In the genomic region with DNA sequence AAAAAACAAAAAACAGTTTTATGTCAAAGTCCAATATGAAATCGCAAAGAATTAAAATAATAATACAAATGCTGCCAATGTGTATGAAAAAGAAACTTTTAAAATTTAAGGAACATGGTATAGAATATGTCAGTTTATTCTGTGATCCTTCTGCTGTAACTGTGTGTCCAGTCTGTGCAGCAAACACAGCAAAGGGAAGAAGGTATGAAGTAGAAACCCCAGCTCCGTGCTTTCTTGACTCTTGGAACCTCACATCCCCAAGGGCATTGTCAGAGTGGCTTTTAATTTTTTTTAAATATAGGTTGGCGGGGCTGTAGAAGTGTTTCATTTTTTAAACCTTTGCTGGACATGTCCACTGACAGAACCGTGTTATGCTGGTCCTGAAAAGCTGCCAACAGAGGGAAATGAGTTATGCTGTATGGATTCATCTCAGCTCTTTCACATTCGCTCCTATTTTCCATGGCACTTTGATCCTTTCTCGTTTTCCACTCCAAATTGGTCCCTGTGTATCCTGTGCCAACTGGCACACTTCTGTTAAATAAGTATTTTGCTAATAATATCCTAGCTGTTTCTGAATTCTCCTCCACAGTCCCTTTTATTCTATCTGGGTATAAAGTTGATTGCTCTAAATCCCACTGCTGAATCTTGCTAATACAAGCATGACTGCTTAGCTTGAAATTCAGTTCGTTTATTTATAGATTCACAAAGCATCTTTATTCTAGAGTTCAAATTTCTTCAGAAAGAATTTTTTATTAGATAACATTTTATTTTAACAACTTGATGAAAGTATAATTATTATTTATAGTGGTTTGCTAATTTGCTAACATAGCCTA, we compare ENCODE assay signal across 18 cellular contexts.
DNase-seq lines count a peak whose midpoint lies in the region; ATAC-seq, FAIRE-seq and TF ChIP-seq lines count a peak whose summit lies in the region.
"Had no signal": no experiment of that assay in that cellular context is flagged by ENCODE, and none has a peak within 500 bp of the region (broad histone marks: within the 10 kb centered on the region; RNA-seq: fewer than 3 reads in every experiment).

No MANE protein-coding gene starts in this region.

- DNase-seq in NCI-H446 (lab: John Stamatoyannopoulos, UW) (peak; percentile 81 to 83), choroid plexus epithelial cell (ENCODE audit: low read depth) (peak; percentile 38), keratinocyte (ENCODE audit: low read depth, low spot score) (no peak), tibial artery (no peak), Peyer's patch (no peak)
- DNase-seq in stimulated activated naive CD8-positive, alpha-beta T cell treated with anti-CD3 and anti-CD28 coated beads, Interleukin-15, Interleukin-2, amounts not matched to agents 100 U/mL and 50 U/mL, for 24 hours: no peak
- DNase-seq in activated effector memory CD4-positive, alpha-beta T cell treated with anti-CD3 and anti-CD28 coated beads, Interleukin-2, amount 50 U/mL, for 16 hours: no peak
- DNase-seq: GOT3; kidney; midbrain; MV-4-11; NCI-H2029 treated with DMSO at 0.1 percent for 48 hours; NCI-H510A; right cardiac atrium; SHP77 treated with DMSO at 0.1 percent for 48 hours; stimulated activated CD4-positive, alpha-beta T cell treated with anti-CD3 and anti-CD28 coated beads, Interleukin-1b, Interleukin-23, amount 100 ng/mL, for 48 hours; T-helper 2 cell had no signal

- intact Hi-C loops in tibial artery (cut with DNase I; ENCODE audit: low total_unique reads): no loop called here

- peak overlapping the region; percentile 44 for H2AFZ ChIP-seq in keratinocyte (ENCODE audit: control insufficient read depth, low read length)

- TF ChIP-seq CTCF in choroid plexus epithelial cell (conservative IDR thresholded peaks at IDR 0.05; ENCODE audit: low read depth, low read length) (no peak), keratinocyte (optimal IDR thresholded peaks at IDR 0.05 in 1 of 3, IDR thresholded peaks at IDR 0.05 in 1 of 3, conservative IDR thresholded peaks at IDR 0.05 in 1 of 3; ENCODE audit: extremely low read depth in 1 of 3, insufficient read depth in 2 of 3, low read length in 3 of 3) (no peak), tibial artery (IDR thresholded peaks at IDR 0.05) (no peak), Peyer's patch (IDR thresholded peaks at IDR 0.05) (no peak)

- H3K9ac ChIP-seq in keratinocyte (ENCODE audit: control insufficient read depth, extremely low read depth, insufficient read depth, low read length): no peak overlapping the region

- H4K20me1 ChIP-seq in keratinocyte (ENCODE audit: control insufficient read depth, extremely low read depth, insufficient read depth, low read length): no peaks in the 10 kb centered on the region

- H3K27me3 ChIP-seq in keratinocyte (ENCODE audit: control insufficient read depth, extremely low read depth, insufficient read depth, low read length) (no peaks in the 10 kb centered on the region), tibial artery (no peaks in the 10 kb centered on the region), Peyer's patch (no peaks in the 10 kb centered on the region)

- no peaks in the 10 kb centered on the region for H3K79me2 ChIP-seq in keratinocyte (ENCODE audit: control insufficient read depth, insufficient read depth, low read length)

- H3K36me3 ChIP-seq in keratinocyte (ENCODE audit: control insufficient read depth in 2 of 2, extremely low read depth in 1 of 2, insufficient read depth in 2 of 2, low read length in 2 of 2): no peaks in the 10 kb centered on the region
- no peaks in the 10 kb centered on the region for H3K36me3 ChIP-seq in tibial artery
- no peaks in the 10 kb centered on the region for H3K36me3 ChIP-seq in Peyer's patch

- peak; percentile 17 for FAIRE-seq in keratinocyte (lab: Jason Lieb, UNC)
- FAIRE-seq: kidney had no signal

- H3K4me1 ChIP-seq in keratinocyte (ENCODE audit: control insufficient read depth, extremely low read depth, insufficient read depth, low read length) (no peaks in the 10 kb centered on the region), tibial artery (peaks cover 0 to 20% (median 2%) of the 10 kb centered on the region in 4 donors), Peyer's patch (no peaks in the 10 kb centered on the region)

- no peak for TF ChIP-seq POLR2A in Peyer's patch (IDR thresholded peaks at IDR 0.05)

- dilution Hi-C loops in keratinocyte (cut with MboI; ENCODE audit: extremely low pct_ligation_motif_present, low sequenced_read_pairs): no loop called here

- H3K9me3 ChIP-seq in keratinocyte (ENCODE audit: control insufficient read depth, low read depth, low read length) (no peaks in the 10 kb centered on the region), tibial artery (no peaks in the 10 kb centered on the region), Peyer's patch (no peaks in the 10 kb centered on the region)

- H3K4me2 ChIP-seq in keratinocyte (ENCODE audit: control insufficient read depth, extremely low read depth, insufficient read depth, low read depth, low read length): no peak overlapping the region

- H3K9me1 ChIP-seq in keratinocyte (ENCODE audit: control insufficient read depth, extremely low read depth, insufficient read depth, low read length): no peaks in the 10 kb centered on the region

- H3K4me3 ChIP-seq in choroid plexus epithelial cell (ENCODE audit: low read depth, low read length) (no peak overlapping the region), keratinocyte (ENCODE audit: control insufficient read depth in 2 of 3, extremely low read depth in 1 of 3, insufficient read depth in 2 of 3, low read depth in 1 of 3, low read length in 3 of 3) (no peak overlapping the region), tibial artery (peak overlapping the region; percentile 7 to 19), Peyer's patch (no peak overlapping the region)

- H3K27ac ChIP-seq in keratinocyte (ENCODE audit: control insufficient read depth, insufficient read depth, low read length): no peak overlapping the region
- H3K27ac ChIP-seq in tibial artery: peak overlapping the region; percentile 23 to 46
- no peak overlapping the region for H3K27ac ChIP-seq in Peyer's patch
- H3K27ac ChIP-seq: HL-60 had no signal

- ATAC-seq in stimulated activated naive CD8-positive, alpha-beta T cell treated with anti-CD3 and anti-CD28 coated beads, Interleukin-15, Interleukin-2, amounts not matched to agents 100 U/mL and 50 U/mL, for 24 hours: no peak
- ATAC-seq: right cardiac atrium had no signal

Comparison
In these comparisons a context has a peak if more than half of its experiments do, and no peak if none do; other contexts are left out.
1. DNase-seq: peak in NCI-H446 (2 of 2) and choroid plexus epithelial cell (single experiment); none in keratinocyte (single experiment), tibial artery (0 of 2), stimulated activated naive CD8-positive, alpha-beta T cell treated with anti-CD3 and anti-CD28 coated beads, Interleukin-15, Interleukin-2, amounts not matched to agents 100 U/mL and 50 U/mL, for 24 hours (single experiment), Peyer's patch (0 of 3) and activated effector memory CD4-positive, alpha-beta T cell treated with anti-CD3 and anti-CD28 coated beads, Interleukin-2, amount 50 U/mL, for 16 hours (single experiment).
2. H3K4me3 ChIP-seq: peak in tibial artery (2 of 2); none in choroid plexus epithelial cell (single experiment), keratinocyte (0 of 3) and Peyer's patch (0 of 4).
3. H3K27ac ChIP-seq: peak in tibial artery (2 of 2); none in keratinocyte (single experiment) and Peyer's patch (0 of 4).